ENCODE assay signal across 10 cellular contexts in the genomic region with DNA sequence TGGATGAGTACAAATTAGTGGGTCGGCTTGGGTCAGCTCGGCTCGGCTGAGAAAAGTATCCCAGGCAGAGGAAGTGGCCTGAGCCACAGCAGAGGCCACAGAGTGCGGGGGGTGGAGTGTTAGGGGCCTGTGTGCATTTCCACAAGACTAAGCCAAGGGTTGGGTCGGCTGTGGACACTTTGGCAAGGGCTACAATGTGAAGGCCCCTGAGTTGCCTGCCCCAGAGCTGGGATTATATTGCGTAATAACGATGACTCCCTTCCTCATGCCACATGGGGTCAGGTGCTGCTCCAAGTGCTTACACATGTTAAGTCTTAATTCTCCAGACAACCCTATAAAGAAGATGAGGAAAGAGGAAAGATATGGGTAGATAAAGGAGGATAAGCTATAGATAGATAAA. TPM values are rescaled to one million over a fixed set of nuclear protein-coding genes. Genes with fewer than 3 reads are reported as not detected.
DNase-seq lines count a peak whose midpoint lies in the region; ATAC-seq and TF ChIP-seq lines count a peak whose summit lies in the region.
"Had no signal": no experiment of that assay in that cellular context is flagged by ENCODE, and none has a peak within 500 bp of the region (broad histone marks: within the 10 kb centered on the region; RNA-seq: fewer than 3 reads in every experiment).

No MANE protein-coding gene starts in this region.

- peaks cover 97% of the 10 kb centered on the region for H3K4me1 Mint-ChIP-seq in activated T-cell treated with anti-CD3 and anti-CD28 coated beads, Interleukin-2, amount 50 U/mL, for 72 hours (ENCODE audit: low read depth)

- H3K9me3 Mint-ChIP-seq in activated T-cell treated with anti-CD3 and anti-CD28 coated beads, Interleukin-2, amount 50 U/mL, for 72 hours = no peaks in the 10 kb centered on the region
- no peaks in the 10 kb centered on the region for H3K9me3 Mint-ChIP-seq in activated naive CD4-positive, alpha-beta T cell treated with anti-CD3 and anti-CD28 coated beads, Interleukin-2, amount 50 U/mL, for 72 hours

- H4K20me1 ChIP-seq in SK-N-SH (ENCODE audit: insufficient read depth) = no peaks in the 10 kb centered on the region

- intact Hi-C loops in uterus (cut with DNase I; ENCODE audit: low total_unique reads) = no loop called here

- no peak overlapping the region for H3K4me2 ChIP-seq in SK-N-SH

- H3K27me3 ChIP-seq in uterus (no peaks in the 10 kb centered on the region), SK-N-SH (ENCODE audit: insufficient read depth) (no peaks in the 10 kb centered on the region)

- H3K4me3 ChIP-seq in uterus = no peak overlapping the region
- no peak overlapping the region for H3K4me3 ChIP-seq in SK-N-SH (ENCODE audit: low read depth in 2 of 2, low read length in 1 of 2)

- no peaks in the 10 kb centered on the region for H3K9me2 ChIP-seq in SK-N-SH

- TF ChIP-seq RAD21 in SK-N-SH (IDR thresholded peaks at IDR 0.05; ENCODE audit: low read length) = no peak

- TF ChIP-seq CTCF in uterus (IDR thresholded peaks at IDR 0.05) (no peak), SK-N-SH (IDR thresholded peaks at IDR 0.05) (no peak)

- H2AFZ ChIP-seq in SK-N-SH (ENCODE audit: low read depth) = no peak overlapping the region

- H3K4me3 Mint-ChIP-seq in activated T-cell treated with anti-CD3 and anti-CD28 coated beads, Interleukin-2, amount 50 U/mL, for 72 hours = peak overlapping the region; percentile 77 to 90

- H3K36me3 Mint-ChIP-seq in activated T-cell treated with anti-CD3 and anti-CD28 coated beads, Interleukin-2, amount 50 U/mL, for 72 hours (ENCODE audit: insufficient read depth in 2 of 2) = peaks cover 4 to 18% of the 10 kb centered on the region in 2 donors
- H3K36me3 Mint-ChIP-seq in activated naive CD4-positive, alpha-beta T cell treated with anti-CD3 and anti-CD28 coated beads, Interleukin-2, amount 50 U/mL, for 72 hours = peaks cover 30 to 58% of the 10 kb centered on the region in 2 donors

- H3K27ac ChIP-seq in uterus (peak overlapping the region in 1 of 2 donors; percentile 5), SK-N-SH (ENCODE audit: low read depth in 2 of 2, low read length in 1 of 2) (no peak overlapping the region)

- H3K27me3 Mint-ChIP-seq in activated T-cell treated with anti-CD3 and anti-CD28 coated beads, Interleukin-2, amount 50 U/mL, for 72 hours (ENCODE audit: low read depth) = no peaks in the 10 kb centered on the region

- no peak overlapping the region for H3K9ac ChIP-seq in SK-N-SH

- WGBS in SK-N-SH (ENCODE audit: low lambda C conversion rate) = 98% methylated on average over 7 of the region's 7 CpGs

- H3F3A ChIP-seq in SK-N-SH (replicated peaks; ENCODE audit: insufficient read depth) = peaks cover 7% of the 10 kb centered on the region

- 0 out of 2 replicates have a peak, but pooled peaks cover 3% of the 10 kb centered on the region for H3K79me2 ChIP-seq in SK-N-SH (ENCODE audit: insufficient read depth)

- CTCF ChIA-PET in SK-N-SH (lab: Yijun Ruan, JAX) = interaction anchor here (0.8 to 3.2 kb wide), 3 partner anchors 9 to 116 kb away, joined by 3 to 15 read pairs (median 3); no protein-coding TSS in a partner anchor

- H3K36me3 ChIP-seq in uterus (no peaks in the 10 kb centered on the region), SK-N-SH (replicated peaks in 1 of 2; ENCODE audit: control insufficient read depth in 1 of 2, insufficient read depth in 2 of 2, low read length in 1 of 2) (no peaks in the 10 kb centered on the region)

- POLR2A ChIA-PET in SK-N-SH (lab: Yijun Ruan, JAX) = no interaction called here

- no peak for TF ChIP-seq POLR2A in uterus (IDR thresholded peaks at IDR 0.05)

- H3K27ac Mint-ChIP-seq in activated T-cell treated with anti-CD3 and anti-CD28 coated beads, Interleukin-2, amount 50 U/mL, for 72 hours = peak overlapping the region; percentile 95
- peak overlapping the region; percentile 94 to 99 for H3K27ac Mint-ChIP-seq in activated naive CD4-positive, alpha-beta T cell treated with anti-CD3 and anti-CD28 coated beads, Interleukin-2, amount 50 U/mL, for 72 hours

- peaks cover 0 to 4% of the 10 kb centered on the region in 2 donors for H3K4me1 ChIP-seq in uterus
- peaks cover 17 to 33% of the 10 kb centered on the region in 2 experiments for H3K4me1 ChIP-seq in SK-N-SH (ENCODE audit: control insufficient read depth in 1 of 2, insufficient read depth in 2 of 2, low read depth in 1 of 2, low read length in 1 of 2)

- no peaks in the 10 kb centered on the region for H3K9me3 ChIP-seq in uterus
- H3K9me3 ChIP-seq in SK-N-SH = no peaks in the 10 kb centered on the region

- ATAC-seq in activated T-cell treated with anti-CD3 and anti-CD28 coated beads, Interleukin-2, amount 50 U/mL, for 72 hours (replicated peaks in 1 of 2) = no peak
- peak in 1 of 2 donors; percentile 4 for ATAC-seq in activated naive CD4-positive, alpha-beta T cell treated with anti-CD3 and anti-CD28 coated beads, Interleukin-2, amount 50 U/mL, for 72 hours
- no peak for ATAC-seq in HG03457 (IDR thresholded peaks at IDR 0.05; ENCODE audit: unreplicated experiment)

- no peak for TF ChIP-seq EP300 in SK-N-SH (IDR thresholded peaks at IDR 0.05; ENCODE audit: borderline replicate concordance in 1 of 2, low read depth in 1 of 2, low read length in 1 of 2)

- DNase-seq in activated T-cell treated with anti-CD3 and anti-CD28 coated beads, Interleukin-2, amount 50 U/mL, for 72 hours = no peak
- DNase-seq in activated T-cell treated with anti-CD3 and anti-CD28 coated beads, Interleukin-2, amount 50 U/mL, for 1 hour = no peak
- DNase-seq in activated naive CD4-positive, alpha-beta T cell treated with anti-CD3 and anti-CD28 coated beads, Interleukin-2, amount 50 U/mL, for 72 hours (ENCODE audit: low spot score in 2 of 2) = no peak
- DNase-seq in kidney tubule cell (ENCODE audit: low spot score) (peak; percentile 28), uterus (peak; percentile 41), SK-N-SH (no peak), NCI-H524 treated with DMSO at 0.1 percent for 48 hours (lab: John Stamatoyannopoulos, UW) (no peak)
- DNase-seq: GOT3, NCI-H82 had no signal

TF ChIP-seq in SK-N-SH, 30 proteins besides CTCF, POLR2A, EP300 and RAD21:
- TF ChIP-seq RXRA (IDR thresholded peaks at IDR 0.05; ENCODE audit: borderline replicate concordance, low read depth) (no peak), TCF12 (IDR thresholded peaks at IDR 0.05) (no peak), RCOR1 (IDR thresholded peaks at IDR 0.05; ENCODE audit: low read length) (no peak), FOXM1 (IDR thresholded peaks at IDR 0.05; ENCODE audit: low read depth) (no peak), MXI1 (IDR thresholded peaks at IDR 0.05; ENCODE audit: low read depth, low read length) (no peak)
- TF ChIP-seq, protein P1, sequence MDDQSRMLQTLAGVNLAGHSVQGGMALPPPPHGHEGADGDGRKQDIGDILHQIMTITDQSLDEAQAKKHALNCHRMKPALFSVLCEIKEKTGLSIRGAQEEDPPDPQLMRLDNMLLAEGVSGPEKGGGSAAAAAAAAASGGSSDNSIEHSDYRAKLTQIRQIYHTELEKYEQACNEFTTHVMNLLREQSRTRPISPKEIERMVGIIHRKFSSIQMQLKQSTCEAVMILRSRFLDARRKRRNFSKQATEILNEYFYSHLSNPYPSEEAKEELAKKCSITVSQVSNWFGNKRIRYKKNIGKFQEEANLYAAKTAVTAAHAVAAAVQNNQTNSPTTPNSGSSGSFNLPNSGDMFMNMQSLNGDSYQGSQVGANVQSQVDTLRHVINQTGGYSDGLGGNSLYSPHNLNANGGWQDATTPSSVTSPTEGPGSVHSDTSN (IDR thresholded peaks at IDR 0.05) = no peak
- TF ChIP-seq, protein P2, sequence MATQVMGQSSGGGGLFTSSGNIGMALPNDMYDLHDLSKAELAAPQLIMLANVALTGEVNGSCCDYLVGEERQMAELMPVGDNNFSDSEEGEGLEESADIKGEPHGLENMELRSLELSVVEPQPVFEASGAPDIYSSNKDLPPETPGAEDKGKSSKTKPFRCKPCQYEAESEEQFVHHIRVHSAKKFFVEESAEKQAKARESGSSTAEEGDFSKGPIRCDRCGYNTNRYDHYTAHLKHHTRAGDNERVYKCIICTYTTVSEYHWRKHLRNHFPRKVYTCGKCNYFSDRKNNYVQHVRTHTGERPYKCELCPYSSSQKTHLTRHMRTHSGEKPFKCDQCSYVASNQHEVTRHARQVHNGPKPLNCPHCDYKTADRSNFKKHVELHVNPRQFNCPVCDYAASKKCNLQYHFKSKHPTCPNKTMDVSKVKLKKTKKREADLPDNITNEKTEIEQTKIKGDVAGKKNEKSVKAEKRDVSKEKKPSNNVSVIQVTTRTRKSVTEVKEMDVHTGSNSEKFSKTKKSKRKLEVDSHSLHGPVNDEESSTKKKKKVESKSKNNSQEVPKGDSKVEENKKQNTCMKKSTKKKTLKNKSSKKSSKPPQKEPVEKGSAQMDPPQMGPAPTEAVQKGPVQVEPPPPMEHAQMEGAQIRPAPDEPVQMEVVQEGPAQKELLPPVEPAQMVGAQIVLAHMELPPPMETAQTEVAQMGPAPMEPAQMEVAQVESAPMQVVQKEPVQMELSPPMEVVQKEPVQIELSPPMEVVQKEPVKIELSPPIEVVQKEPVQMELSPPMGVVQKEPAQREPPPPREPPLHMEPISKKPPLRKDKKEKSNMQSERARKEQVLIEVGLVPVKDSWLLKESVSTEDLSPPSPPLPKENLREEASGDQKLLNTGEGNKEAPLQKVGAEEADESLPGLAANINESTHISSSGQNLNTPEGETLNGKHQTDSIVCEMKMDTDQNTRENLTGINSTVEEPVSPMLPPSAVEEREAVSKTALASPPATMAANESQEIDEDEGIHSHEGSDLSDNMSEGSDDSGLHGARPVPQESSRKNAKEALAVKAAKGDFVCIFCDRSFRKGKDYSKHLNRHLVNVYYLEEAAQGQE (IDR thresholded peaks at IDR 0.05; ENCODE audit: low read depth, low read length) = no peak

RNA-seq across cellular contexts. Expression of a gene that starts 11.4 kb away (rescaled TPM):
- total RNA-seq in activated T-cell treated with anti-CD3 and anti-CD28 coated beads, Interleukin-2, amount 50 U/mL, for 72 hours = 100 to 1,000 TPM; 279 to 343 TPM
- 100 to 1,000 TPM; 342 to 426 TPM for total RNA-seq in activated naive CD4-positive, alpha-beta T cell treated with anti-CD3 and anti-CD28 coated beads, Interleukin-2, amount 50 U/mL, for 72 hours
- 100 to 1,000 TPM in 1 of 4 donors, 10 to 100 TPM in 3; 22.1 to 133 (median 67.5) TPM for total RNA-seq in uterus
- 34.2 and 36.5 TPM in 2 replicates for polyA plus RNA-seq in SK-N-SH (2012; rRNA removed)
- 21.7 and 28.2 TPM in 2 replicates for polyA plus RNA-seq in SK-N-SH (2012; cell fraction: cytosol; rRNA removed)
- polyA plus RNA-seq in SK-N-SH (2012; cell fraction: nucleus; rRNA removed) = 224 and 260 TPM in 2 replicates

Comparison
In these comparisons a context has a peak if more than half of its experiments do, and no peak if none do; other contexts are left out.
1. DNase-seq: peak in kidney tubule cell (single experiment) and uterus (2 of 2); none in activated T-cell treated with anti-CD3 and anti-CD28 coated beads, Interleukin-2, amount 50 U/mL, for 72 hours (0 of 2), activated T-cell treated with anti-CD3 and anti-CD28 coated beads, Interleukin-2, amount 50 U/mL, for 1 hour (single experiment), activated naive CD4-positive, alpha-beta T cell treated with anti-CD3 and anti-CD28 coated beads, Interleukin-2, amount 50 U/mL, for 72 hours (0 of 2), SK-N-SH (single experiment) and NCI-H524 treated with DMSO at 0.1 percent for 48 hours (single experiment).